Comparison of ENCODE assay signal across 1 cellular context in genomic region chr4:1042352-1043025, GRCh38.
TF ChIP-seq lines count a peak whose summit lies in the region.

No MANE protein-coding gene starts in this region.

TF ChIP-seq in K562, 482 proteins besides CTCF, POLR2A, EP300 and RAD21:
- TF ChIP-seq ZNF740 (CRISPR knock-in tag; IDR thresholded peaks at IDR 0.05), result peak; percentile 63; the same call in 1 of the 2 replicates
- no peak for TF ChIP-seq ZNF740 (tag; IDR thresholded peaks at IDR 0.05)
- TF ChIP-seq TRIM24 (IDR thresholded peaks at IDR 0.05), result peak; percentile 21 to 82; a peak in 3 of 4 replicates
- peak in 1 of 2 experiments; percentile 88; a peak in 2 of 4 replicates for TF ChIP-seq MLLT1 (IDR thresholded peaks at IDR 0.05)
- peak in 1 of 2 experiments; percentile 45; a peak in 1 of 4 replicates for TF ChIP-seq HDAC1 (IDR thresholded peaks at IDR 0.05)
- TF ChIP-seq ZBTB43 (CRISPR knock-in tag; IDR thresholded peaks at IDR 0.05), result peak; percentile 92; the same call in 1 of the 2 replicates
- TF ChIP-seq MYNN (IDR thresholded peaks at IDR 0.05), result peak; percentile 62
- no peak for TF ChIP-seq MYNN (CRISPR knock-in tag; IDR thresholded peaks at IDR 0.05)
- no peak for TF ChIP-seq CHCHD3 (CRISPR knock-in tag; IDR thresholded peaks at IDR 0.05)
- no peak for TF ChIP-seq RFX1 (IDR thresholded peaks at IDR 0.05)
- peak; percentile 98 for TF ChIP-seq EGR1 (conservative IDR thresholded peaks at IDR 0.05)
- TF ChIP-seq ZNF408 (CRISPR knock-in tag; IDR thresholded peaks at IDR 0.05; ENCODE audit: low read depth), result no peak
- TF ChIP-seq ZNF395 (CRISPR knock-in tag; IDR thresholded peaks at IDR 0.05), result 0 out of 2 replicates have a peak, but pooled peaks have one; percentile 28
- no peak for TF ChIP-seq GTF3C2 (IDR thresholded peaks at IDR 0.05; ENCODE audit: borderline replicate concordance, extremely low read depth, insufficient read length)
